Comparison of ENCODE assay signal across 6 cellular contexts in the genomic region with DNA sequence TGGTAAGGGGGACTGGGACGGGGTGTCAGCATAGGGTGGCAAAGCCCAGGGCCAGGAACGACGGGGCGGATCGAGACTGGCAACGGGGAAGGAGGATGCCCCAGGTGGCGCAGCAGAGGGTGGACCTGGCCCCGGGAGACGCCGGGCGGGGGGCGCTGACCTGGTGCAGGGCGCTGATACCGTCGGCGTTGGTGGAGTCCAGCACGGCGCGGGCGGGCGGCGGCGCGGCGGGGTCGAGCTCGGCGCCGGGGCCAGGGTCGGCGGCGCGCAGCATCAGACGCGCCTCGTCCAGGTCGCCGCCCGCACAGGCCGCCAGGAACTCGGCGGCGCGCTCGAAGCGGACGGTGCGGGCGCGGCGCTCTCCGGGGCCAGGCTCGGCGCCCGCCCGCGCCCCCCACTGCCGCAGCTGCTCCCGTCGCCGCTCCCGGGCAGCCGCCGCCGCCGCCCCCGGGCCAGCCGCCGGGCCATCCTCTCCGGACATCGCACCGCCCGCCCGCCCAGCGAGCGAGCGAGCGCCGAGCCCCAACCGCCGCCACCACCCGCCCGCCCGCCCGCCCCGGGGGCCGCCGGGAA.
DNase-seq lines count a peak whose midpoint lies in the region; ATAC-seq and TF ChIP-seq lines count a peak whose summit lies in the region.

No MANE protein-coding gene starts in this region.

- H3K4me1 ChIP-seq in duodenal mucosa (ENCODE audit: control insufficient read depth in 1 of 2, insufficient read depth in 2 of 2, low read length in 2 of 2): peaks cover 25 to 42% of the 10 kb centered on the region in 2 donors

- DNase-seq in retinal pigment epithelial cell (ENCODE audit: low read depth) (no peak), NCI-H1694 (lab: John Stamatoyannopoulos, UW) (no peak), HUDEP-2 (lab: John Stamatoyannopoulos, UW; ENCODE audit: unreplicated experiment in 76 of 76) (no peak)

- peak overlapping the region; percentile 77 for H3K27ac ChIP-seq in duodenal mucosa (ENCODE audit: low read depth, low read length)

- no peaks in the 10 kb centered on the region for H3K27me3 ChIP-seq in duodenal mucosa (ENCODE audit: control insufficient read depth in 1 of 2, insufficient read depth in 2 of 2, low read length in 2 of 2)

- ATAC-seq in GM18517 (IDR thresholded peaks at IDR 0.05; ENCODE audit: unreplicated experiment): peak; percentile 7
- ATAC-seq in HG03175 (IDR thresholded peaks at IDR 0.05; ENCODE audit: unreplicated experiment): peak; percentile 8

- TF ChIP-seq CTCF in retinal pigment epithelial cell (conservative IDR thresholded peaks at IDR 0.05; ENCODE audit: low read depth, low read length): no peak

- H3K9me3 ChIP-seq in duodenal mucosa (ENCODE audit: control insufficient read depth in 1 of 2, low read length in 2 of 2): no peaks in the 10 kb centered on the region

- H3K4me3 ChIP-seq in duodenal mucosa (ENCODE audit: low read depth in 1 of 2, low read length in 2 of 2) (peak overlapping the region; percentile 94 to 95), retinal pigment epithelial cell (ENCODE audit: low read length) (peak overlapping the region; percentile 93)

- H3K9ac ChIP-seq in duodenal mucosa (ENCODE audit: low read depth in 1 of 2, low read length in 2 of 2): peak overlapping the region; percentile 87 to 94

- H3K36me3 ChIP-seq in duodenal mucosa (ENCODE audit: control insufficient read depth in 1 of 2, insufficient read depth in 2 of 2, low read length in 2 of 2): peaks cover 7 to 8% of the 10 kb centered on the region in 2 donors
